ENCODE assay signal across 1 cellular context in the genomic region with DNA sequence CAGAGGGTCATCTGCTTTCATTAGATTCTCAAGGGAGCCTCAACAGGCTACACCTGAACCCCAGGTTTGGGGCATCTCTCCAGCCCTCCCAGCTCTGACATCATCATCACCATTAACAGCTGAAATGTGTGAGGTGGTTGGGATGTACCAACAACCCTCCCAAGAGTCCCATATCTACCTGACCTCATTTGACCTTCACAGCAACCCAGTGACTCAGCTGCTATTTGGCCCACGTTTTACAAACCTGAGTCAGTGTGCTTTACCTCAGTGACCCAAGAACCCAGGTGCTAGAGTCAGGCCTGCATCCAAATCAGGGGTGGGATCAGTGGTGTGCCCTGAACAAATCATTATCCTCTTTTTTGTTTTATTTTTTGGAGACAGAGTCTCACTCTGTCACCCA.
A peak's percentile ranks its signal among the peaks of the same experiment; 100 is the strongest.
TF ChIP-seq lines count a peak whose summit lies in the region.

No MANE protein-coding gene starts in this region.

TF ChIP-seq in HepG2, 621 proteins besides CTCF, POLR2A, EP300 and RAD21 (continued from another document and continues in another):
- TF ChIP-seq, protein P1, sequence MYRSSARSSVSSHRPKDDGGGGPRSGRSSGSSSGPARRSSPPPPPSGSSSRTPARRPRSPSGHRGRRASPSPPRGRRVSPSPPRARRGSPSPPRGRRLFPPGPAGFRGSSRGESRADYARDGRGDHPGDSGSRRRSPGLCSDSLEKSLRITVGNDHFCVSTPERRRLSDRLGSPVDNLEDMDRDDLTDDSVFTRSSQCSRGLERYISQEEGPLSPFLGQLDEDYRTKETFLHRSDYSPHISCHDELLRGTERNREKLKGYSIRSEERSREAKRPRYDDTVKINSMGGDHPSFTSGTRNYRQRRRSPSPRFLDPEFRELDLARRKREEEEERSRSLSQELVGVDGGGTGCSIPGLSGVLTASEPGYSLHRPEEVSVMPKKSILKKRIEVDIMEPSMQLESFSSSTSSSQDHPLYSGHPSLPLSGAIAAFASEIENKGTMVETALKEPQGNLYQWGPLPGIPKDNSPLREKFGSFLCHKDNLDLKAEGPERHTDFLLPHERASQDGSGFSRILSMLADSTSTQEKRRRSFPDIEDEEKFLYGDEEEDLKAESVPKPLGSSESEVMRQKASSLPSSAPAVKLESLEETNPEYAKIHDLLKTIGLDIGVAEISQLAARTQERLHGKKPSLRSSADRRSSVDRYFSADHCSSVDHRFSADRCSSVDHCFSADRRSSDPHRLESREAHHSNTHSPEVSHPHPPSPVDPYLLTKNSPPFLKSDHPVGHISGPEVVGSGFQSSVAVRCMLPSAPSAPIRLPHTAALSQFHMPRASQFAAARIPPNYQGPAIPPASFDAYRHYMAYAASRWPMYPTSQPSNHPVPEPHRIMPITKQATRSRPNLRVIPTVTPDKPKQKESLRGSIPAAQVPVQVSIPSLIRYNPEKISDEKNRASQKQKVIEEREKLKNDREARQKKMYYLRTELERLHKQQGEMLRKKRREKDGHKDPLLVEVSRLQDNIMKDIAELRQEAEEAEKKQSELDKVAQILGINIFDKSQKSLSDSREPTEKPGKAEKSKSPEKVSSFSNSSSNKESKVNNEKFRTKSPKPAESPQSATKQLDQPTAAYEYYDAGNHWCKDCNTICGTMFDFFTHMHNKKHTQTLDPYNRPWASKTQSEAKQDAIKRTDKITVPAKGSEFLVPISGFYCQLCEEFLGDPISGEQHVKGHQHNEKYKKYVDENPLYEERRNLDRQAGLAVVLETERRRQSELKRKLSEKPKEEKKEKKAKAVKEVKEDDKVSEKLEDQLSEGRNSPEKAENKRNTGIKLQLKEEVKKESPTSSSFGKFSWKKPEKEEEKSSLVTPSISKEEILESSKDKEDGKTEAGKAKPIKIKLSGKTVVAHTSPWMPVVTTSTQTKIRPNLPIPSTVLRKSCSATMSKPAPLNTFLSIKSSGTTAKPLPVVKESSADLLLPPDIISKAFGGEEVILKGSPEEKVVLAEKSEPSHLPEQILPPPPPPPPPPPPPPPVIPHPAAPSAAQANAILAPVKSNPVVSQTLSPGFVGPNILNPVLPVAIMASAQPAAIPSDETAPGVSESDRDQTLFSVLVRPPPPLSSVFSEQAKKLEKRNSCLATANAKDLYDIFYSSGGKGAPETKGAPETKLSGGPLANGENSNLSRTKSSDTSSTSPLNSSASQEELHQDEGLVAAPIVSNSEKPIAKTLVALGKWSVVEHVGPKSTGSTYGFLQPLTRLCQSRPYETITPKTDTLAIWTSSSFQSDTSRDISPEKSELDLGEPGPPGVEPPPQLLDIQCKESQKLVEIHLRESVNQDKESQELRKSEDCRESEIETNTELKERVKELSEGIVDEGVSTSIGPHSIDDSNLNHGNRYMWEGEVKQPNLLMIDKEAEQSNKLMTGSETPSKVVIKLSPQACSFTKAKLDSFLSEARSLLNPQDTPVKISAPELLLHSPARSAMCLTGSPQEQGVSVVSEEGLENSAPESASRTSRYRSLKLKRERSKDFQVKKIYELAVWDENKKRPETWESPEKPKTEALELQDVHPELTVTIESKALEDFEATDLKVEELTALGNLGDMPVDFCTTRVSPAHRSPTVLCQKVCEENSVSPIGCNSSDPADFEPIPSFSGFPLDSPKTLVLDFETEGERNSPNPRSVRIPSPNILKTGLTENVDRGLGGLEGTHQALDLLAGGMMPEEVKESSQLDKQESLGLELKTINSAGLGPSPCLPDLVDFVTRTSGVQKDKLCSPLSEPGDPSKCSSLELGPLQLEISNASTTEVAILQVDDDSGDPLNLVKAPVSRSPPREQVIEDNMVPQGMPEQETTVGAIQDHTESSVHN (CRISPR knock-in tag; IDR thresholded peaks at IDR 0.05) = no peak
- TF ChIP-seq, protein P2, sequence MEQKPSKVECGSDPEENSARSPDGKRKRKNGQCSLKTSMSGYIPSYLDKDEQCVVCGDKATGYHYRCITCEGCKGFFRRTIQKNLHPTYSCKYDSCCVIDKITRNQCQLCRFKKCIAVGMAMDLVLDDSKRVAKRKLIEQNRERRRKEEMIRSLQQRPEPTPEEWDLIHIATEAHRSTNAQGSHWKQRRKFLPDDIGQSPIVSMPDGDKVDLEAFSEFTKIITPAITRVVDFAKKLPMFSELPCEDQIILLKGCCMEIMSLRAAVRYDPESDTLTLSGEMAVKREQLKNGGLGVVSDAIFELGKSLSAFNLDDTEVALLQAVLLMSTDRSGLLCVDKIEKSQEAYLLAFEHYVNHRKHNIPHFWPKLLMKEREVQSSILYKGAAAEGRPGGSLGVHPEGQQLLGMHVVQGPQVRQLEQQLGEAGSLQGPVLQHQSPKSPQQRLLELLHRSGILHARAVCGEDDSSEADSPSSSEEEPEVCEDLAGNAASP (CRISPR knock-in tag; IDR thresholded peaks at IDR 0.05; ENCODE audit: borderline replicate concordance) = peak; percentile 83; the same call in 1 of the 2 replicates
- TF ChIP-seq ZFP1 (CRISPR knock-in tag; IDR thresholded peaks at IDR 0.05) = no peak
- TF ChIP-seq, protein P3, sequence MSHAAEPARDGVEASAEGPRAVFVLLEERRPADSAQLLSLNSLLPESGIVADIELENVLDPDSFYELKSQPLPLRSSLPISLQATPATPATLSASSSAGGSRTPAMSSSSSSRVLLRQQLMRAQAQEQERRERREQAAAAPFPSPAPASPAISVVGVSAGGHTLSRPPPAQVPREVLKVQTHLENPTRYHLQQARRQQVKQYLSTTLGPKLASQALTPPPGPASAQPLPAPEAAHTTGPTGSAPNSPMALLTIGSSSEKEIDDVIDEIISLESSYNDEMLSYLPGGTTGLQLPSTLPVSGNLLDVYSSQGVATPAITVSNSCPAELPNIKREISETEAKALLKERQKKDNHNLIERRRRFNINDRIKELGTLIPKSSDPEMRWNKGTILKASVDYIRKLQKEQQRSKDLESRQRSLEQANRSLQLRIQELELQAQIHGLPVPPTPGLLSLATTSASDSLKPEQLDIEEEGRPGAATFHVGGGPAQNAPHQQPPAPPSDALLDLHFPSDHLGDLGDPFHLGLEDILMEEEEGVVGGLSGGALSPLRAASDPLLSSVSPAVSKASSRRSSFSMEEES (CRISPR knock-in tag; IDR thresholded peaks at IDR 0.05) = no peak
- TF ChIP-seq, protein P4, sequence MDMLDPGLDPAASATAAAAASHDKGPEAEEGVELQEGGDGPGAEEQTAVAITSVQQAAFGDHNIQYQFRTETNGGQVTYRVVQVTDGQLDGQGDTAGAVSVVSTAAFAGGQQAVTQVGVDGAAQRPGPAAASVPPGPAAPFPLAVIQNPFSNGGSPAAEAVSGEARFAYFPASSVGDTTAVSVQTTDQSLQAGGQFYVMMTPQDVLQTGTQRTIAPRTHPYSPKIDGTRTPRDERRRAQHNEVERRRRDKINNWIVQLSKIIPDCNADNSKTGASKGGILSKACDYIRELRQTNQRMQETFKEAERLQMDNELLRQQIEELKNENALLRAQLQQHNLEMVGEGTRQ (IDR thresholded peaks at IDR 0.05; ENCODE audit: low read depth, low read length) = no peak
- TF ChIP-seq, protein P4 (CRISPR knock-in tag; IDR thresholded peaks at IDR 0.05; ENCODE audit: borderline replicate concordance) = no peak
- TF ChIP-seq, protein P5, sequence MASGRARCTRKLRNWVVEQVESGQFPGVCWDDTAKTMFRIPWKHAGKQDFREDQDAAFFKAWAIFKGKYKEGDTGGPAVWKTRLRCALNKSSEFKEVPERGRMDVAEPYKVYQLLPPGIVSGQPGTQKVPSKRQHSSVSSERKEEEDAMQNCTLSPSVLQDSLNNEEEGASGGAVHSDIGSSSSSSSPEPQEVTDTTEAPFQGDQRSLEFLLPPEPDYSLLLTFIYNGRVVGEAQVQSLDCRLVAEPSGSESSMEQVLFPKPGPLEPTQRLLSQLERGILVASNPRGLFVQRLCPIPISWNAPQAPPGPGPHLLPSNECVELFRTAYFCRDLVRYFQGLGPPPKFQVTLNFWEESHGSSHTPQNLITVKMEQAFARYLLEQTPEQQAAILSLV (CRISPR knock-in tag; IDR thresholded peaks at IDR 0.05; ENCODE audit: borderline replicate concordance) = no peak
- TF ChIP-seq ZNF205 (CRISPR knock-in tag; IDR thresholded peaks at IDR 0.05) = no peak
- 0 out of 4 replicates have a peak, but pooled peaks of 1 of the 2 experiments have one; percentile 41 for TF ChIP-seq NR2F1 (CRISPR knock-in tag; IDR thresholded peaks at IDR 0.05)
- no peak for TF ChIP-seq PAF1 (CRISPR knock-in tag; IDR thresholded peaks at IDR 0.05)
- no peak for TF ChIP-seq MEIS1 (CRISPR knock-in tag; IDR thresholded peaks at IDR 0.05; ENCODE audit: borderline replicate concordance)
- no peak for TF ChIP-seq ZNF720 (CRISPR knock-in tag; IDR thresholded peaks at IDR 0.05)
- no peak for TF ChIP-seq MLLT10 (CRISPR knock-in tag; IDR thresholded peaks at IDR 0.05)
- TF ChIP-seq, protein P6, sequence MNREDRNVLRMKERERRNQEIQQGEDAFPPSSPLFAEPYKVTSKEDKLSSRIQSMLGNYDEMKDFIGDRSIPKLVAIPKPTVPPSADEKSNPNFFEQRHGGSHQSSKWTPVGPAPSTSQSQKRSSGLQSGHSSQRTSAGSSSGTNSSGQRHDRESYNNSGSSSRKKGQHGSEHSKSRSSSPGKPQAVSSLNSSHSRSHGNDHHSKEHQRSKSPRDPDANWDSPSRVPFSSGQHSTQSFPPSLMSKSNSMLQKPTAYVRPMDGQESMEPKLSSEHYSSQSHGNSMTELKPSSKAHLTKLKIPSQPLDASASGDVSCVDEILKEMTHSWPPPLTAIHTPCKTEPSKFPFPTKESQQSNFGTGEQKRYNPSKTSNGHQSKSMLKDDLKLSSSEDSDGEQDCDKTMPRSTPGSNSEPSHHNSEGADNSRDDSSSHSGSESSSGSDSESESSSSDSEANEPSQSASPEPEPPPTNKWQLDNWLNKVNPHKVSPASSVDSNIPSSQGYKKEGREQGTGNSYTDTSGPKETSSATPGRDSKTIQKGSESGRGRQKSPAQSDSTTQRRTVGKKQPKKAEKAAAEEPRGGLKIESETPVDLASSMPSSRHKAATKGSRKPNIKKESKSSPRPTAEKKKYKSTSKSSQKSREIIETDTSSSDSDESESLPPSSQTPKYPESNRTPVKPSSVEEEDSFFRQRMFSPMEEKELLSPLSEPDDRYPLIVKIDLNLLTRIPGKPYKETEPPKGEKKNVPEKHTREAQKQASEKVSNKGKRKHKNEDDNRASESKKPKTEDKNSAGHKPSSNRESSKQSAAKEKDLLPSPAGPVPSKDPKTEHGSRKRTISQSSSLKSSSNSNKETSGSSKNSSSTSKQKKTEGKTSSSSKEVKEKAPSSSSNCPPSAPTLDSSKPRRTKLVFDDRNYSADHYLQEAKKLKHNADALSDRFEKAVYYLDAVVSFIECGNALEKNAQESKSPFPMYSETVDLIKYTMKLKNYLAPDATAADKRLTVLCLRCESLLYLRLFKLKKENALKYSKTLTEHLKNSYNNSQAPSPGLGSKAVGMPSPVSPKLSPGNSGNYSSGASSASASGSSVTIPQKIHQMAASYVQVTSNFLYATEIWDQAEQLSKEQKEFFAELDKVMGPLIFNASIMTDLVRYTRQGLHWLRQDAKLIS (CRISPR knock-in tag; IDR thresholded peaks at IDR 0.05) = no peak
- no peak for TF ChIP-seq SMC3 (IDR thresholded peaks at IDR 0.05; ENCODE audit: low read length)
- TF ChIP-seq, protein P7, sequence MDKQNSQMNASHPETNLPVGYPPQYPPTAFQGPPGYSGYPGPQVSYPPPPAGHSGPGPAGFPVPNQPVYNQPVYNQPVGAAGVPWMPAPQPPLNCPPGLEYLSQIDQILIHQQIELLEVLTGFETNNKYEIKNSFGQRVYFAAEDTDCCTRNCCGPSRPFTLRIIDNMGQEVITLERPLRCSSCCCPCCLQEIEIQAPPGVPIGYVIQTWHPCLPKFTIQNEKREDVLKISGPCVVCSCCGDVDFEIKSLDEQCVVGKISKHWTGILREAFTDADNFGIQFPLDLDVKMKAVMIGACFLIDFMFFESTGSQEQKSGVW (CRISPR knock-in tag; IDR thresholded peaks at IDR 0.05; ENCODE audit: borderline replicate concordance) = no peak
- no peak for TF ChIP-seq KDM4B (CRISPR knock-in tag; IDR thresholded peaks at IDR 0.05)
- TF ChIP-seq, protein P8, sequence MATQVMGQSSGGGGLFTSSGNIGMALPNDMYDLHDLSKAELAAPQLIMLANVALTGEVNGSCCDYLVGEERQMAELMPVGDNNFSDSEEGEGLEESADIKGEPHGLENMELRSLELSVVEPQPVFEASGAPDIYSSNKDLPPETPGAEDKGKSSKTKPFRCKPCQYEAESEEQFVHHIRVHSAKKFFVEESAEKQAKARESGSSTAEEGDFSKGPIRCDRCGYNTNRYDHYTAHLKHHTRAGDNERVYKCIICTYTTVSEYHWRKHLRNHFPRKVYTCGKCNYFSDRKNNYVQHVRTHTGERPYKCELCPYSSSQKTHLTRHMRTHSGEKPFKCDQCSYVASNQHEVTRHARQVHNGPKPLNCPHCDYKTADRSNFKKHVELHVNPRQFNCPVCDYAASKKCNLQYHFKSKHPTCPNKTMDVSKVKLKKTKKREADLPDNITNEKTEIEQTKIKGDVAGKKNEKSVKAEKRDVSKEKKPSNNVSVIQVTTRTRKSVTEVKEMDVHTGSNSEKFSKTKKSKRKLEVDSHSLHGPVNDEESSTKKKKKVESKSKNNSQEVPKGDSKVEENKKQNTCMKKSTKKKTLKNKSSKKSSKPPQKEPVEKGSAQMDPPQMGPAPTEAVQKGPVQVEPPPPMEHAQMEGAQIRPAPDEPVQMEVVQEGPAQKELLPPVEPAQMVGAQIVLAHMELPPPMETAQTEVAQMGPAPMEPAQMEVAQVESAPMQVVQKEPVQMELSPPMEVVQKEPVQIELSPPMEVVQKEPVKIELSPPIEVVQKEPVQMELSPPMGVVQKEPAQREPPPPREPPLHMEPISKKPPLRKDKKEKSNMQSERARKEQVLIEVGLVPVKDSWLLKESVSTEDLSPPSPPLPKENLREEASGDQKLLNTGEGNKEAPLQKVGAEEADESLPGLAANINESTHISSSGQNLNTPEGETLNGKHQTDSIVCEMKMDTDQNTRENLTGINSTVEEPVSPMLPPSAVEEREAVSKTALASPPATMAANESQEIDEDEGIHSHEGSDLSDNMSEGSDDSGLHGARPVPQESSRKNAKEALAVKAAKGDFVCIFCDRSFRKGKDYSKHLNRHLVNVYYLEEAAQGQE (IDR thresholded peaks at IDR 0.05; ENCODE audit: borderline replicate concordance in 1 of 2, low read depth in 1 of 2, low read length in 2 of 2) = no peak
- no peak for TF ChIP-seq TBX2 (CRISPR knock-in tag; IDR thresholded peaks at IDR 0.05; ENCODE audit: borderline replicate concordance)
- TF ChIP-seq, protein P9, sequence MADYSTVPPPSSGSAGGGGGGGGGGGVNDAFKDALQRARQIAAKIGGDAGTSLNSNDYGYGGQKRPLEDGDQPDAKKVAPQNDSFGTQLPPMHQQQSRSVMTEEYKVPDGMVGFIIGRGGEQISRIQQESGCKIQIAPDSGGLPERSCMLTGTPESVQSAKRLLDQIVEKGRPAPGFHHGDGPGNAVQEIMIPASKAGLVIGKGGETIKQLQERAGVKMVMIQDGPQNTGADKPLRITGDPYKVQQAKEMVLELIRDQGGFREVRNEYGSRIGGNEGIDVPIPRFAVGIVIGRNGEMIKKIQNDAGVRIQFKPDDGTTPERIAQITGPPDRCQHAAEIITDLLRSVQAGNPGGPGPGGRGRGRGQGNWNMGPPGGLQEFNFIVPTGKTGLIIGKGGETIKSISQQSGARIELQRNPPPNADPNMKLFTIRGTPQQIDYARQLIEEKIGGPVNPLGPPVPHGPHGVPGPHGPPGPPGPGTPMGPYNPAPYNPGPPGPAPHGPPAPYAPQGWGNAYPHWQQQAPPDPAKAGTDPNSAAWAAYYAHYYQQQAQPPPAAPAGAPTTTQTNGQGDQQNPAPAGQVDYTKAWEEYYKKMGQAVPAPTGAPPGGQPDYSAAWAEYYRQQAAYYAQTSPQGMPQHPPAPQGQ (CRISPR knock-in tag; IDR thresholded peaks at IDR 0.05; ENCODE audit: borderline replicate concordance) = no peak
